1 cellular context compared by ENCODE assay signal in the genomic region with DNA sequence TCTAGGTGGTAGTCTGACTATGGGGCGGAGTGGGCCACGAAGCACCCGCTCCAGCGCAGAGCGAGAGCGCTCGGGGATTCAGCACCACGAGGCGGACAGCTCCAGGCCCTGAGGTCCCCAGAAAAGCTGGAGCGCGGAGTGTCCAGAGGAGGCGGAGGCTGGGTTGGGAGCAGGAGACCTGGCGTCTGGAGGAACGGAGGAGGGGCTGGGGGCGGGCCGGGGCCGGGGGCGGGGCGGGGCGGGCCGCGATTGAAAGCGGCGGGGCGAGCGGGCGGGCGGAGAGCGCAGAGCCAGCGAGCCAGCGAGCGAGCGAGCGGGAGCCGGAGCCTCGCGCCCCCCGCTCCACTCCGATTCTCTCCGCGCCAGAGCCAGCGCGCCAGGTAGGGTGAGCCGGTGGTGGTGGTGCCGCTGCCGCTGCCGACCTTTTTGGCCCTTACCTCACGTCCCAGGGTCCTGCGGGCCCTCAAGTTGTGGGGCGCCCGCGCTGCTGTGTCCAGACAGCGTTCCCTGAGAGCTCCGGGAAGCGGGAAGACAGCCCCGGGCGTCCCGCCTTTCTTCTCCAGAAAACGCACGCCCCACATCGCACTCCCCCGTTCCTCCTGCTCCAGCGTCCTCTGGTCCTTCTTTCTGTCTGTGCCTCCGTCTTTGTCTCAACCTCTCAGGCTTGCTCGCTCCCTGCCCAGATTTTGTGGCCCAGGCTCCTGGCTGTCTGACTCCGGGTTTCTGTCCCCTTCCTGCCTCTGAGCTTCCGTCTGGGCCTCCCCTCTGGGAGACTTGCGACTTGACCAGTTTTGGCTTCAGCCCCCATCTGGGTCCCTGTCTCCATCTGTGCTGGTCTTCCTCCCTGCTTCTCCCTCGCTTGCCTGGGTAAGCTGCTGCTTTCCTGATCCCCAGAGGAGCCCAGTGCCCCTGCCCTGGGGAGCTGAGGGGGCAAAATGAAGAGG.
TF ChIP-seq lines count a peak whose summit lies in the region.

Gene GRM2, plus strand, starts transcription at position 281 of the 944 bp plus-strand sequence. CDS start 1,916 bp downstream, outside the sequence.

TF ChIP-seq in GM23338, 12 proteins besides CTCF, POLR2A, EP300 and RAD21 (continued from another document):
- TF ChIP-seq, protein P1, sequence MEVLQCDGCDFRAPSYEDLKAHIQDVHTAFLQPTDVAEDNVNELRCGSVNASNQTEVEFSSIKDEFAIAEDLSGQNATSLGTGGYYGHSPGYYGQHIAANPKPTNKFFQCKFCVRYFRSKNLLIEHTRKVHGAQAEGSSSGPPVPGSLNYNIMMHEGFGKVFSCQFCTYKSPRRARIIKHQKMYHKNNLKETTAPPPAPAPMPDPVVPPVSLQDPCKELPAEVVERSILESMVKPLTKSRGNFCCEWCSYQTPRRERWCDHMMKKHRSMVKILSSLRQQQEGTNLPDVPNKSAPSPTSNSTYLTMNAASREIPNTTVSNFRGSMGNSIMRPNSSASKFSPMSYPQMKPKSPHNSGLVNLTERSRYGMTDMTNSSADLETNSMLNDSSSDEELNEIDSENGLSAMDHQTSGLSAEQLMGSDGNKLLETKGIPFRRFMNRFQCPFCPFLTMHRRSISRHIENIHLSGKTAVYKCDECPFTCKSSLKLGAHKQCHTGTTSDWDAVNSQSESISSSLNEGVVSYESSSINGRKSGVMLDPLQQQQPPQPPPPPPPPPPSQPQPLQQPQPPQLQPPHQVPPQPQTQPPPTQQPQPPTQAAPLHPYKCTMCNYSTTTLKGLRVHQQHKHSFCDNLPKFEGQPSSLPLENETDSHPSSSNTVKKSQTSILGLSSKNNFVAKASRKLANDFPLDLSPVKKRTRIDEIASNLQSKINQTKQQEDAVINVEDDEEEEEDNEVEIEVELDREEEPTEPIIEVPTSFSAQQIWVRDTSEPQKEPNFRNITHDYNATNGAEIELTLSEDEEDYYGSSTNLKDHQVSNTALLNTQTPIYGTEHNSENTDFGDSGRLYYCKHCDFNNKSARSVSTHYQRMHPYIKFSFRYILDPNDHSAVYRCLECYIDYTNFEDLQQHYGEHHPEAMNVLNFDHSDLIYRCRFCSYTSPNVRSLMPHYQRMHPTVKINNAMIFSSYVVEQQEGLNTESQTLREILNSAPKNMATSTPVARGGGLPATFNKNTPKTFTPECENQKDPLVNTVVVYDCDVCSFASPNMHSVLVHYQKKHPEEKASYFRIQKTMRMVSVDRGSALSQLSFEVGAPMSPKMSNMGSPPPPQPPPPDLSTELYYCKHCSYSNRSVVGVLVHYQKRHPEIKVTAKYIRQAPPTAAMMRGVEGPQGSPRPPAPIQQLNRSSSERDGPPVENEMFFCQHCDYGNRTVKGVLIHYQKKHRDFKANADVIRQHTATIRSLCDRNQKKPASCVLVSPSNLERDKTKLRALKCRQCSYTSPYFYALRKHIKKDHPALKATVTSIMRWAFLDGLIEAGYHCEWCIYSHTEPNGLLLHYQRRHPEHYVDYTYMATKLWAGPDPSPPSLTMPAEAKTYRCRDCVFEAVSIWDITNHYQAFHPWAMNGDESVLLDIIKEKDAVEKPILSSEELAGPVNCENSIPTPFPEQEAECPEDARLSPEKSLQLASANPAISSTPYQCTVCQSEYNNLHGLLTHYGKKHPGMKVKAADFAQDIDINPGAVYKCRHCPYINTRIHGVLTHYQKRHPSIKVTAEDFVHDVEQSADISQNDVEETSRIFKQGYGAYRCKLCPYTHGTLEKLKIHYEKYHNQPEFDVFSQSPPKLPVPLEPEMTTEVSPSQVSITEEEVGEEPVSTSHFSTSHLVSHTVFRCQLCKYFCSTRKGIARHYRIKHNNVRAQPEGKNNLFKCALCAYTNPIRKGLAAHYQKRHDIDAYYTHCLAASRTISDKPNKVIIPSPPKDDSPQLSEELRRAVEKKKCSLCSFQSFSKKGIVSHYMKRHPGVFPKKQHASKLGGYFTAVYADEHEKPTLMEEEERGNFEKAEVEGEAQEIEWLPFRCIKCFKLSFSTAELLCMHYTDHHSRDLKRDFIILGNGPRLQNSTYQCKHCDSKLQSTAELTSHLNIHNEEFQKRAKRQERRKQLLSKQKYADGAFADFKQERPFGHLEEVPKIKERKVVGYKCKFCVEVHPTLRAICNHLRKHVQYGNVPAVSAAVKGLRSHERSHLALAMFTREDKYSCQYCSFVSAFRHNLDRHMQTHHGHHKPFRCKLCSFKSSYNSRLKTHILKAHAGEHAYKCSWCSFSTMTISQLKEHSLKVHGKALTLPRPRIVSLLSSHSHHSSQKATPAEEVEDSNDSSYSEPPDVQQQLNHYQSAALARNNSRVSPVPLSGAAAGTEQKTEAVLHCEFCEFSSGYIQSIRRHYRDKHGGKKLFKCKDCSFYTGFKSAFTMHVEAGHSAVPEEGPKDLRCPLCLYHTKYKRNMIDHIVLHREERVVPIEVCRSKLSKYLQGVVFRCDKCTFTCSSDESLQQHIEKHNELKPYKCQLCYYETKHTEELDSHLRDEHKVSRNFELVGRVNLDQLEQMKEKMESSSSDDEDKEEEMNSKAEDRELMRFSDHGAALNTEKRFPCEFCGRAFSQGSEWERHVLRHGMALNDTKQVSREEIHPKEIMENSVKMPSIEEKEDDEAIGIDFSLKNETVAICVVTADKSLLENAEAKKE (CRISPR knock-in tag; IDR thresholded peaks at IDR 0.05), result no peak
- TF ChIP-seq, protein P2, sequence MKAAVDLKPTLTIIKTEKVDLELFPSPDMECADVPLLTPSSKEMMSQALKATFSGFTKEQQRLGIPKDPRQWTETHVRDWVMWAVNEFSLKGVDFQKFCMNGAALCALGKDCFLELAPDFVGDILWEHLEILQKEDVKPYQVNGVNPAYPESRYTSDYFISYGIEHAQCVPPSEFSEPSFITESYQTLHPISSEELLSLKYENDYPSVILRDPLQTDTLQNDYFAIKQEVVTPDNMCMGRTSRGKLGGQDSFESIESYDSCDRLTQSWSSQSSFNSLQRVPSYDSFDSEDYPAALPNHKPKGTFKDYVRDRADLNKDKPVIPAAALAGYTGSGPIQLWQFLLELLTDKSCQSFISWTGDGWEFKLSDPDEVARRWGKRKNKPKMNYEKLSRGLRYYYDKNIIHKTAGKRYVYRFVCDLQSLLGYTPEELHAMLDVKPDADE (IDR thresholded peaks at IDR 0.05), result no peak
